8 cellular contexts compared by ENCODE assay signal in genomic region chr11:64268687-64269379, GRCh38.
DNase-seq lines count a peak whose midpoint lies in the region; ATAC-seq and TF ChIP-seq lines count a peak whose summit lies in the region.

No MANE protein-coding gene starts in this region.

- peak overlapping the region; percentile 56 for H3K4me3 ChIP-seq in cardiac fibroblast (replicated peaks in 1 of 2; ENCODE audit: low read depth in 2 of 2, low read length in 2 of 2)

- ATAC-seq in GM18511 (IDR thresholded peaks at IDR 0.05; ENCODE audit: unreplicated experiment) = peak; percentile 24
- peak; percentile 5 for ATAC-seq in HG03354 (IDR thresholded peaks at IDR 0.05; ENCODE audit: poor library complexity, severe bottlenecking, unreplicated experiment)

- no peak for TF ChIP-seq CTCF in cardiac fibroblast (IDR thresholded peaks at IDR 0.05; ENCODE audit: low read depth, low read length)

- DNase-seq in AG20443 (ENCODE audit: low spot score) (peak; percentile 29), RPMI8226 (peak; percentile 65), cardiac fibroblast (ENCODE audit: low read depth in 2 of 2) (peak; percentile 75 to 93), left kidney (ENCODE audit: low read depth, low spot score) (peak; percentile 61), dedifferentiated amniotic fluid mesenchymal stem cell (ENCODE audit: extremely low spot score) (no peak)
- peak; percentile 28 to 57 for DNase-seq in stimulated activated CD4-positive, alpha-beta T cell treated with anti-CD3 and anti-CD28 coated beads, Interleukin-4, amount 100 ng/mL, for 4 hours
